19 cellular contexts compared by ENCODE assay signal in genomic region chr17:7203391-7203790, GRCh38. TPM values are rescaled to one million over a fixed set of nuclear protein-coding genes. Genes with fewer than 3 reads are reported as not detected.
DNase-seq lines count a peak whose midpoint lies in the region; ATAC-seq and TF ChIP-seq lines count a peak whose summit lies in the region.
"Had no signal": no experiment of that assay in that cellular context is flagged by ENCODE, and none has a peak within 500 bp of the region (broad histone marks: within the 10 kb centered on the region; RNA-seq: fewer than 3 reads in every experiment).

No MANE protein-coding gene starts in this region.

- H3K4me1 ChIP-seq in uterus (peaks cover 0 to 12% of the 10 kb centered on the region in 2 donors), GM23248 (ENCODE audit: insufficient read depth) (peaks cover 15% of the 10 kb centered on the region)

- in situ Hi-C loops in GM23248 (cut with MboI): no loop called here

- no peak for ATAC-seq in stimulated activated naive CD8-positive, alpha-beta T cell treated with anti-CD3 and anti-CD28 coated beads, Interleukin-15, Interleukin-2, amounts not matched to agents 100 U/mL and 50 U/mL, for 24 hours

- no peaks in the 10 kb centered on the region for H3K9me2 ChIP-seq in GM23248 (ENCODE audit: insufficient read depth)

- 91 to 95% methylated on average over 13 to 16 of the region's 16 CpGs for WGBS in GM23248 (ENCODE audit: low coverage in 1 of 2, low lambda C conversion rate in 2 of 2, missing lambda C conversion rate in 2 of 2), 2 experiments

- no peak for TF ChIP-seq POLR2A in uterus (IDR thresholded peaks at IDR 0.05)

- no peaks in the 10 kb centered on the region for H3K9me3 Mint-ChIP-seq in stimulated activated naive CD8-positive, alpha-beta T cell treated with anti-CD3 and anti-CD28 coated beads, Interleukin-15, Interleukin-2, amounts not matched to agents 100 ng/mL and 50 ng/mL, for 24 hours
- no peaks in the 10 kb centered on the region for H3K9me3 Mint-ChIP-seq in activated T-helper 1 cell treated with anti-CD3 and anti-CD28 coated beads, Interleukin-12 subunit alpha, Interleukin-12 subunit beta, Interleukin-2, Interleukin-4 antibody, amounts not matched to agents 30 ng/mL and 10 ng/mL and 1 ng/mL, durations not matched to agents 14 hours and 24 hours and 36 hours
- H3K9me3 Mint-ChIP-seq in mesothelial cell of epicardium: no peaks in the 10 kb centered on the region
- no peaks in the 10 kb centered on the region for H3K9me3 Mint-ChIP-seq in type B pancreatic cell
- H3K9me3 Mint-ChIP-seq: dendritic cell treated with granulocyte-macrophage colony-stimulating factor and Interleukin-4, amounts not matched to agents 40 ng/mL and 50 ng/mL, for 4 days had no signal

- intact Hi-C loops in activated T-helper 1 cell treated with anti-CD3 and anti-CD28 coated beads, Interleukin-12 subunit alpha, Interleukin-12 subunit beta, Interleukin-2, Interleukin-4 antibody, amounts not matched to agents 30 ng/mL and 10 ng/mL and 1 ng/mL, durations not matched to agents 14 hours and 24 hours and 36 hours (cut with micrococcal nuclease): no loop called here
- intact Hi-C loops in uterus (cut with DNase I; ENCODE audit: low total_unique reads): no loop called here

- H3K79me2 ChIP-seq in GM23248 (ENCODE audit: insufficient read depth): peaks cover 39% of the 10 kb centered on the region

- H3K4me2 ChIP-seq in GM23248 (ENCODE audit: unreplicated experiment): no peak overlapping the region

- no peak for DNase-seq in stimulated activated naive CD8-positive, alpha-beta T cell treated with anti-CD3 and anti-CD28 coated beads, Interleukin-15, Interleukin-2, amounts not matched to agents 100 U/mL and 50 U/mL, for 24 hours
- no peak for DNase-seq in activated T-helper 1 cell treated with anti-CD3 and anti-CD28 coated beads, Interleukin-12 subunit alpha, Interleukin-12 subunit beta, Interleukin-2, Interleukin-4 antibody, amounts not matched to agents 30 ng/mL and 10 ng/mL and 1 ng/mL, durations not matched to agents 14 hours and 24 hours and 36 hours (ENCODE audit: low spot score)
- DNase-seq in mesothelial cell of epicardium (ENCODE audit: low spot score in 2 of 2, unreplicated experiment in 2 of 2): no peak
- DNase-seq in uterus: peak; percentile 20 to 25
- DNase-seq in type B pancreatic cell (ENCODE audit: extremely low spot score, unreplicated experiment): no peak
- DNase-seq in GM23248: no peak
- DNase-seq in GM19240 (ENCODE audit: insufficient read length, low spot score): no peak
- DNase-seq: activated CD4-positive, alpha-beta T cell treated with anti-CD3 and anti-CD28 coated beads for 4 hours; EL; foreskin fibroblast; MG63; NCI-H187; NCI-H446 treated with DMSO at 0.1 percent for 48 hours; stimulated activated CD4-positive, alpha-beta T cell treated with anti-CD3 and anti-CD28 coated beads, Interleukin-12 subunit alpha, Interleukin-12 subunit beta, amount 100 ng/mL, for 4 hours; tibial artery had no signal

- peaks cover 3% of the 10 kb centered on the region; the same call in 1 of the 2 replicates for H3F3A ChIP-seq in GM23248 (ENCODE audit: insufficient read depth)

- H3K9me3 ChIP-seq in uterus (no peaks in the 10 kb centered on the region), GM23248 (ENCODE audit: low read depth) (no peaks in the 10 kb centered on the region)
- H3K9me3 ChIP-seq: MG63, tibial artery had no signal

- peaks cover 26% of the 10 kb centered on the region for H3K4me1 Mint-ChIP-seq in stimulated activated naive CD8-positive, alpha-beta T cell treated with anti-CD3 and anti-CD28 coated beads, Interleukin-15, Interleukin-2, amounts not matched to agents 100 ng/mL and 50 ng/mL, for 24 hours (ENCODE audit: low read depth)
- peaks cover 23% of the 10 kb centered on the region for H3K4me1 Mint-ChIP-seq in activated T-helper 1 cell treated with anti-CD3 and anti-CD28 coated beads, Interleukin-12 subunit alpha, Interleukin-12 subunit beta, Interleukin-2, Interleukin-4 antibody, amounts not matched to agents 30 ng/mL and 10 ng/mL and 1 ng/mL, durations not matched to agents 14 hours and 24 hours and 36 hours (ENCODE audit: low read depth)
- peaks cover 39% of the 10 kb centered on the region for H3K4me1 Mint-ChIP-seq in mesothelial cell of epicardium
- peaks cover 33% of the 10 kb centered on the region for H3K4me1 Mint-ChIP-seq in type B pancreatic cell (ENCODE audit: unreplicated experiment)

- no peak overlapping the region for H2AFZ ChIP-seq in GM23248

- H3K36me3 Mint-ChIP-seq in stimulated activated naive CD8-positive, alpha-beta T cell treated with anti-CD3 and anti-CD28 coated beads, Interleukin-15, Interleukin-2, amounts not matched to agents 100 ng/mL and 50 ng/mL, for 24 hours (ENCODE audit: low read depth): no peaks in the 10 kb centered on the region
- peaks cover 5% of the 10 kb centered on the region for H3K36me3 Mint-ChIP-seq in activated T-helper 1 cell treated with anti-CD3 and anti-CD28 coated beads, Interleukin-12 subunit alpha, Interleukin-12 subunit beta, Interleukin-2, Interleukin-4 antibody, amounts not matched to agents 30 ng/mL and 10 ng/mL and 1 ng/mL, durations not matched to agents 14 hours and 24 hours and 36 hours (ENCODE audit: low read depth)
- H3K36me3 Mint-ChIP-seq in mesothelial cell of epicardium (peaks cover 6% of the 10 kb centered on the region), type B pancreatic cell (peaks cover 8% of the 10 kb centered on the region)

- peak overlapping the region; percentile 68 for H3K27ac Mint-ChIP-seq in stimulated activated naive CD8-positive, alpha-beta T cell treated with anti-CD3 and anti-CD28 coated beads, Interleukin-15, Interleukin-2, amounts not matched to agents 100 ng/mL and 50 ng/mL, for 24 hours
- H3K27ac Mint-ChIP-seq in activated T-helper 1 cell treated with anti-CD3 and anti-CD28 coated beads, Interleukin-12 subunit alpha, Interleukin-12 subunit beta, Interleukin-2, Interleukin-4 antibody, amounts not matched to agents 30 ng/mL and 10 ng/mL and 1 ng/mL, durations not matched to agents 14 hours and 24 hours and 36 hours: peak overlapping the region; percentile 42
- no peak overlapping the region for H3K27ac Mint-ChIP-seq in mesothelial cell of epicardium
- H3K27ac Mint-ChIP-seq in type B pancreatic cell: no peak overlapping the region
- H3K27ac Mint-ChIP-seq: dendritic cell treated with granulocyte-macrophage colony-stimulating factor and Interleukin-4, amounts not matched to agents 40 ng/mL and 50 ng/mL, for 4 days had no signal

- H3K4me3 ChIP-seq in uterus (no peak overlapping the region), GM23248 (no peak overlapping the region)
- H3K4me3 ChIP-seq: MG63, SK-N-MC, tibial artery had no signal

- peak overlapping the region; percentile 39 for H3K4me3 Mint-ChIP-seq in stimulated activated naive CD8-positive, alpha-beta T cell treated with anti-CD3 and anti-CD28 coated beads, Interleukin-15, Interleukin-2, amounts not matched to agents 100 ng/mL and 50 ng/mL, for 24 hours
- peak overlapping the region; percentile 30 for H3K4me3 Mint-ChIP-seq in activated T-helper 1 cell treated with anti-CD3 and anti-CD28 coated beads, Interleukin-12 subunit alpha, Interleukin-12 subunit beta, Interleukin-2, Interleukin-4 antibody, amounts not matched to agents 30 ng/mL and 10 ng/mL and 1 ng/mL, durations not matched to agents 14 hours and 24 hours and 36 hours
- peak overlapping the region; percentile 21 for H3K4me3 Mint-ChIP-seq in mesothelial cell of epicardium
- H3K4me3 Mint-ChIP-seq in type B pancreatic cell: no peak overlapping the region
- H3K4me3 Mint-ChIP-seq: dendritic cell treated with granulocyte-macrophage colony-stimulating factor and Interleukin-4, amounts not matched to agents 40 ng/mL and 50 ng/mL, for 4 days had no signal

- no peaks in the 10 kb centered on the region for H3K27me3 Mint-ChIP-seq in stimulated activated naive CD8-positive, alpha-beta T cell treated with anti-CD3 and anti-CD28 coated beads, Interleukin-15, Interleukin-2, amounts not matched to agents 100 ng/mL and 50 ng/mL, for 24 hours
- H3K27me3 Mint-ChIP-seq in activated T-helper 1 cell treated with anti-CD3 and anti-CD28 coated beads, Interleukin-12 subunit alpha, Interleukin-12 subunit beta, Interleukin-2, Interleukin-4 antibody, amounts not matched to agents 30 ng/mL and 10 ng/mL and 1 ng/mL, durations not matched to agents 14 hours and 24 hours and 36 hours (ENCODE audit: insufficient read depth): no peaks in the 10 kb centered on the region
- H3K27me3 Mint-ChIP-seq in mesothelial cell of epicardium (ENCODE audit: low read depth) (no peaks in the 10 kb centered on the region), type B pancreatic cell (peaks cover 5% of the 10 kb centered on the region)
- H3K27me3 Mint-ChIP-seq: dendritic cell treated with granulocyte-macrophage colony-stimulating factor and Interleukin-4, amounts not matched to agents 40 ng/mL and 50 ng/mL, for 4 days had no signal

- H3K27me3 ChIP-seq in uterus (no peaks in the 10 kb centered on the region), GM23248 (replicated peaks; ENCODE audit: insufficient read depth) (no peaks in the 10 kb centered on the region)
- H3K27me3 ChIP-seq: MG63 had no signal

- no peak overlapping the region for H3K27ac ChIP-seq in uterus
- no peak overlapping the region for H3K27ac ChIP-seq in GM23248
- H3K27ac ChIP-seq: epithelial cell of prostate, SK-N-MC, tibial artery had no signal

- no peaks in the 10 kb centered on the region for H3K36me3 ChIP-seq in uterus
- H3K36me3 ChIP-seq in GM23248 (ENCODE audit: low read depth): peaks cover 18% of the 10 kb centered on the region
- H3K36me3 ChIP-seq: MG63 had no signal

- H4K20me1 ChIP-seq in GM23248 (ENCODE audit: insufficient read depth): no peaks in the 10 kb centered on the region

- TF ChIP-seq CTCF in mesothelial cell of epicardium (IDR thresholded peaks at IDR 0.05; ENCODE audit: unreplicated experiment) (no peak), uterus (IDR thresholded peaks at IDR 0.05) (no peak), type B pancreatic cell (conservative IDR thresholded peaks at IDR 0.05) (no peak)

- no peak overlapping the region for H3K9ac ChIP-seq in GM23248

RNA-seq across cellular contexts. Expression of gene DLG4, which starts 16.2 kb away (rescaled TPM):
- 15.3 and 15.5 TPM in 2 replicates for total RNA-seq in activated T-helper 1 cell treated with anti-CD3 and anti-CD28 coated beads, Interleukin-12 subunit alpha, Interleukin-12 subunit beta, Interleukin-2, Interleukin-4 antibody, amounts not matched to agents 30 ng/mL and 10 ng/mL and 1 ng/mL, durations not matched to agents 14 hours and 24 hours and 36 hours
- total RNA-seq in mesothelial cell of epicardium (59.9 to 62.4 TPM (median 60.2 TPM) in 3 replicates), uterus (10 to 100 TPM; 22.8 to 64.0 (median 48.4) TPM), type B pancreatic cell (ENCODE audit: low replicate concordance) (7.8 and 46.1 TPM in 2 replicates)
- total RNA-seq in GM23248 (2014; rRNA removed; shearing (Covaris generic)): 13.1 and 23.8 TPM in 2 replicates
- polyA plus RNA-seq in GM23248 (2016; fragmentation: Nextera tagmentation; extraction: Ambion mirVana): 1.3 and 1.9 TPM in 2 replicates

RNA-seq across cellular contexts. Expression of gene ACADVL, which starts 16.3 kb away (rescaled TPM):
- 287 and 294 TPM in 2 replicates for total RNA-seq in activated T-helper 1 cell treated with anti-CD3 and anti-CD28 coated beads, Interleukin-12 subunit alpha, Interleukin-12 subunit beta, Interleukin-2, Interleukin-4 antibody, amounts not matched to agents 30 ng/mL and 10 ng/mL and 1 ng/mL, durations not matched to agents 14 hours and 24 hours and 36 hours
- total RNA-seq in mesothelial cell of epicardium: 385 to 424 TPM (median 410 TPM) in 3 replicates
- total RNA-seq in uterus: 100 to 1,000 TPM; 167 to 800 (median 399) TPM
- 573 and 617 TPM in 2 replicates for total RNA-seq in type B pancreatic cell (ENCODE audit: low replicate concordance)
- total RNA-seq in GM23248 (2014; rRNA removed; shearing (Covaris generic)): 453 and 600 TPM in 2 replicates
- polyA plus RNA-seq in GM23248 (2016; fragmentation: Nextera tagmentation; extraction: Ambion mirVana): 386 and 441 TPM in 2 replicates

RNA-seq across cellular contexts. Expression of gene ASGR1, which starts 24.2 kb away (rescaled TPM):
- 1.1 and 1.6 TPM in 2 replicates for total RNA-seq in activated T-helper 1 cell treated with anti-CD3 and anti-CD28 coated beads, Interleukin-12 subunit alpha, Interleukin-12 subunit beta, Interleukin-2, Interleukin-4 antibody, amounts not matched to agents 30 ng/mL and 10 ng/mL and 1 ng/mL, durations not matched to agents 14 hours and 24 hours and 36 hours
- total RNA-seq in mesothelial cell of epicardium: 15.9 to 19.7 TPM (median 16.5 TPM) in 3 replicates
- total RNA-seq in uterus: 1 to 10 TPM in 2 of 4 donors, under 1 TPM in 1, not detected in 1; 0.77 to 3.2 (median 1.8) TPM
- 7.5 and 9.7 TPM in 2 replicates for total RNA-seq in type B pancreatic cell (ENCODE audit: low replicate concordance)
- 0.97 TPM in 1 of 2 replicates, not detected in the other for total RNA-seq in GM23248 (2014; rRNA removed; shearing (Covaris generic))
- polyA plus RNA-seq in GM23248 (2016; fragmentation: Nextera tagmentation; extraction: Ambion mirVana): 0.63 and 0.75 TPM in 2 replicates

RNA-seq across cellular contexts. Expression of gene DVL2, which starts 30.9 kb away (rescaled TPM):
- total RNA-seq in activated T-helper 1 cell treated with anti-CD3 and anti-CD28 coated beads, Interleukin-12 subunit alpha, Interleukin-12 subunit beta, Interleukin-2, Interleukin-4 antibody, amounts not matched to agents 30 ng/mL and 10 ng/mL and 1 ng/mL, durations not matched to agents 14 hours and 24 hours and 36 hours: 70.0 and 73.5 TPM in 2 replicates
- total RNA-seq in mesothelial cell of epicardium: 87.3 to 96.1 TPM (median 94.0 TPM) in 3 replicates
- 10 to 100 TPM in 3 of 4 donors, 1 to 10 TPM in 1; 5.1 to 83.2 (median 53.5) TPM for total RNA-seq in uterus
- 62.8 and 93.9 TPM in 2 replicates for total RNA-seq in type B pancreatic cell (ENCODE audit: low replicate concordance)
- 41.2 and 45.8 TPM in 2 replicates for total RNA-seq in GM23248 (2014; rRNA removed; shearing (Covaris generic))
- 18.9 and 19.5 TPM in 2 replicates for polyA plus RNA-seq in GM23248 (2016; fragmentation: Nextera tagmentation; extraction: Ambion mirVana)

RNA-seq across cellular contexts. Expression of gene PHF23, which starts 35.9 kb away (rescaled TPM):
- total RNA-seq in activated T-helper 1 cell treated with anti-CD3 and anti-CD28 coated beads, Interleukin-12 subunit alpha, Interleukin-12 subunit beta, Interleukin-2, Interleukin-4 antibody, amounts not matched to agents 30 ng/mL and 10 ng/mL and 1 ng/mL, durations not matched to agents 14 hours and 24 hours and 36 hours: 52.5 and 55.4 TPM in 2 replicates
- total RNA-seq in mesothelial cell of epicardium (55.4 to 57.1 TPM (median 55.6 TPM) in 3 replicates), uterus (10 to 100 TPM in 3 of 4 donors, 1 to 10 TPM in 1; 9.7 to 68.1 (median 29.7) TPM), type B pancreatic cell (ENCODE audit: low replicate concordance) (42.8 and 61.1 TPM in 2 replicates)
- 32.0 and 42.6 TPM in 2 replicates for total RNA-seq in GM23248 (2014; rRNA removed; shearing (Covaris generic))
- polyA plus RNA-seq in GM23248 (2016; fragmentation: Nextera tagmentation; extraction: Ambion mirVana): 40.7 and 45.6 TPM in 2 replicates

Comparison
In these comparisons a context has a peak if more than half of its experiments do, and no peak if none do; other contexts are left out.
1. H3K27ac Mint-ChIP-seq: peak in stimulated activated naive CD8-positive, alpha-beta T cell treated with anti-CD3 and anti-CD28 coated beads, Interleukin-15, Interleukin-2, amounts not matched to agents 100 ng/mL and 50 ng/mL, for 24 hours (single experiment) and activated T-helper 1 cell treated with anti-CD3 and anti-CD28 coated beads, Interleukin-12 subunit alpha, Interleukin-12 subunit beta, Interleukin-2, Interleukin-4 antibody, amounts not matched to agents 30 ng/mL and 10 ng/mL and 1 ng/mL, durations not matched to agents 14 hours and 24 hours and 36 hours (single experiment); none in mesothelial cell of epicardium (single experiment) and type B pancreatic cell (single experiment).
2. DNase-seq: peak in uterus (2 of 2); none in stimulated activated naive CD8-positive, alpha-beta T cell treated with anti-CD3 and anti-CD28 coated beads, Interleukin-15, Interleukin-2, amounts not matched to agents 100 U/mL and 50 U/mL, for 24 hours (single experiment), activated T-helper 1 cell treated with anti-CD3 and anti-CD28 coated beads, Interleukin-12 subunit alpha, Interleukin-12 subunit beta, Interleukin-2, Interleukin-4 antibody, amounts not matched to agents 30 ng/mL and 10 ng/mL and 1 ng/mL, durations not matched to agents 14 hours and 24 hours and 36 hours (single experiment), mesothelial cell of epicardium (0 of 2), type B pancreatic cell (single experiment), GM23248 (single experiment) and GM19240 (single experiment).